Comparison of ENCODE assay signal across 10 cellular contexts in genomic region chr6:153790048-153790447, GRCh38.
DNase-seq lines count a peak whose midpoint lies in the region; FAIRE-seq and TF ChIP-seq lines count a peak whose summit lies in the region.
"Had no signal": no experiment of that assay in that cellular context is flagged by ENCODE, and none has a peak within 500 bp of the region (broad histone marks: within the 10 kb centered on the region; RNA-seq: fewer than 3 reads in every experiment).

No MANE protein-coding gene starts in this region.

- DNase-seq in H7, result peak; percentile 6
- peak; percentile 22 for DNase-seq in RWPE1 (ENCODE audit: low spot score)
- DNase-seq in fibroblast of pulmonary artery (ENCODE audit: low read depth), result peak; percentile 94
- peak; percentile 86 for DNase-seq in small intestine
- DNase-seq in UCSD-AML1 (lab: John Stamatoyannopoulos, UW; ENCODE audit: unreplicated experiment), result no peak
- DNase-seq in RPMI8226, result no peak
- no peak for DNase-seq in activated naive CD4-positive, alpha-beta T cell treated with anti-CD3 and anti-CD28 coated beads, Interleukin-2, amount 10 ng/mL, durations not matched to agents 7 days and 5 days
- DNase-seq in activated CD4-positive, alpha-beta T cell treated with anti-CD3 and anti-CD28 coated beads for 4 hours, result no peak
- DNase-seq: activated naive CD4-positive, alpha-beta T cell treated with anti-CD3 and anti-CD28 coated beads for 36 hours had no signal

- H3K9me3 Mint-ChIP-seq in activated naive CD4-positive, alpha-beta T cell treated with anti-CD3 and anti-CD28 coated beads, Interleukin-2, amount 10 ng/mL, durations not matched to agents 7 days and 5 days, result no peaks in the 10 kb centered on the region

- H3K4me3 Mint-ChIP-seq in activated naive CD4-positive, alpha-beta T cell treated with anti-CD3 and anti-CD28 coated beads, Interleukin-2, amount 10 ng/mL, durations not matched to agents 7 days and 5 days, result no peak overlapping the region
- H3K4me3 Mint-ChIP-seq: activated naive CD4-positive, alpha-beta T cell treated with anti-CD3 and anti-CD28 coated beads for 36 hours had no signal

- TF ChIP-seq CTCF in RWPE1 (conservative IDR thresholded peaks at IDR 0.05; ENCODE audit: low read depth) (no peak), fibroblast of pulmonary artery (IDR thresholded peaks at IDR 0.05; ENCODE audit: low read length, missing control alignments) (peak; percentile 28)

- H3K36me3 ChIP-seq in H7 (replicated peaks; ENCODE audit: control insufficient read depth, insufficient read depth, low read length) (no peaks in the 10 kb centered on the region), small intestine (ENCODE audit: control insufficient read depth in 2 of 2, insufficient read depth in 2 of 2, low read length in 2 of 2) (no peaks in the 10 kb centered on the region)

- WGBS in small intestine, 3 donors, result 61 to 66% (median 63%) methylated on average over 7 of the region's 7 CpGs

- H3K36me3 Mint-ChIP-seq in activated naive CD4-positive, alpha-beta T cell treated with anti-CD3 and anti-CD28 coated beads, Interleukin-2, amount 10 ng/mL, durations not matched to agents 7 days and 5 days, result no peaks in the 10 kb centered on the region

- no peaks in the 10 kb centered on the region for H3K4me1 ChIP-seq in small intestine (ENCODE audit: control insufficient read depth in 2 of 2, insufficient read depth in 1 of 2, low read depth in 1 of 2, low read length in 1 of 2)

- H3K27ac ChIP-seq in RWPE1 (no peak overlapping the region), small intestine (ENCODE audit: low read depth in 1 of 2, low read length in 1 of 2) (no peak overlapping the region)
- H3K27ac ChIP-seq: skin epidermis had no signal

- no peaks in the 10 kb centered on the region for H3K4me1 Mint-ChIP-seq in activated naive CD4-positive, alpha-beta T cell treated with anti-CD3 and anti-CD28 coated beads, Interleukin-2, amount 10 ng/mL, durations not matched to agents 7 days and 5 days

- H3K4me3 ChIP-seq in H7 (ENCODE audit: insufficient read depth, low read depth, low read length) (no peak overlapping the region), fibroblast of pulmonary artery (replicated peaks; ENCODE audit: low read depth, low read length) (no peak overlapping the region), small intestine (ENCODE audit: low read depth in 1 of 2, low read length in 2 of 2) (no peak overlapping the region)
- H3K4me3 ChIP-seq: skin epidermis had no signal

- POLR2A ChIA-PET in RWPE1 (lab: Yijun Ruan, JAX; ENCODE audit: low non-redundant PET), result no interaction called here

- CTCF ChIA-PET in RWPE1 (lab: Yijun Ruan, JAX), result no interaction called here
- CTCF ChIA-PET in activated naive CD4-positive, alpha-beta T cell treated with anti-CD3 and anti-CD28 coated beads, Interleukin-2, amount 10 ng/mL, durations not matched to agents 7 days and 5 days (lab: Charles Lee), result no interaction called here

- H3K27me3 ChIP-seq in H7 (ENCODE audit: control insufficient read depth, insufficient read depth, low read length) (no peaks in the 10 kb centered on the region), small intestine (ENCODE audit: control insufficient read depth in 2 of 2, insufficient read depth in 2 of 2, low read length in 2 of 2) (no peaks in the 10 kb centered on the region)

- no peaks in the 10 kb centered on the region for H3K27me3 Mint-ChIP-seq in activated naive CD4-positive, alpha-beta T cell treated with anti-CD3 and anti-CD28 coated beads, Interleukin-2, amount 10 ng/mL, durations not matched to agents 7 days and 5 days

- no peak for FAIRE-seq in small intestine (lab: Jason Lieb, UNC)

- no peaks in the 10 kb centered on the region for H3K9me3 ChIP-seq in small intestine (ENCODE audit: control insufficient read depth, low read depth)

- no peak overlapping the region for H3K27ac Mint-ChIP-seq in activated naive CD4-positive, alpha-beta T cell treated with anti-CD3 and anti-CD28 coated beads, Interleukin-2, amount 10 ng/mL, durations not matched to agents 7 days and 5 days
- H3K27ac Mint-ChIP-seq: activated naive CD4-positive, alpha-beta T cell treated with anti-CD3 and anti-CD28 coated beads for 36 hours had no signal

Comparison
In these comparisons a context has a peak if more than half of its experiments do, and no peak if none do; other contexts are left out.
1. DNase-seq: peak in H7 (single experiment), RWPE1 (single experiment), fibroblast of pulmonary artery (single experiment) and small intestine (single experiment); none in UCSD-AML1 (single experiment), RPMI8226 (single experiment), activated naive CD4-positive, alpha-beta T cell treated with anti-CD3 and anti-CD28 coated beads, Interleukin-2, amount 10 ng/mL, durations not matched to agents 7 days and 5 days (single experiment) and activated CD4-positive, alpha-beta T cell treated with anti-CD3 and anti-CD28 coated beads for 4 hours (0 of 2).